Comparison of ENCODE assay signal across 36 cellular contexts in genomic region chr14:84877061-84877460, GRCh38.
"Had no signal": no experiment of that assay in that cellular context is flagged by ENCODE, and none has a peak within 500 bp of the region (broad histone marks: within the 10 kb centered on the region; RNA-seq: fewer than 3 reads in every experiment).

No MANE protein-coding gene starts in this region.

- H3K9me3 Mint-ChIP-seq: activated CD4-positive, alpha-beta T cell treated with anti-CD3 and anti-CD28 coated beads, Interleukin-2, amount 10 ng/mL, durations not matched to agents 24 days and 14 days had no signal

- H3K36me3 Mint-ChIP-seq: activated CD4-positive, alpha-beta memory T cell treated with anti-CD3 and anti-CD28 coated beads for 36 hours; activated CD8-positive, alpha-beta memory T cell treated with anti-CD3 and anti-CD28 coated beads, Interleukin-2, amount 10 ng/mL, durations not matched to agents 7 days and 5 days; activated naive CD4-positive, alpha-beta T cell treated with anti-CD3 and anti-CD28 coated beads, Interleukin-2, amount 10 ng/mL, durations not matched to agents 7 days and 5 days; activated naive CD4-positive, alpha-beta T cell treated with anti-CD3 and anti-CD28 coated beads, Interleukin-2, amount 50 U/mL, for 24 hours; activated naive CD8-positive, alpha-beta T cell; activated naive CD8-positive, alpha-beta T cell treated with anti-CD3 and anti-CD28 coated beads, Interleukin-2, amount 10 ng/mL, durations not matched to agents 7 days and 5 days; brain had no signal

- DNase-seq: activated B cell treated with CpG ODN at 0.5 μM for 24 hours; activated CD4-positive, alpha-beta memory T cell treated with anti-CD3 and anti-CD28 coated beads for 36 hours; activated CD4-positive, alpha-beta T cell treated with anti-CD3 and anti-CD28 coated beads for 4 hours; activated CD4-positive, alpha-beta T cell treated with anti-CD3 and anti-CD28 coated beads, Interleukin-2, amount 10 ng/mL, durations not matched to agents 24 days and 14 days; activated CD4-positive, alpha-beta T cell treated with anti-CD3 and anti-CD28 coated beads, Interleukin-2, amount 50 U/mL, for 1 hour; activated CD4-positive, alpha-beta T cell treated with anti-CD3 and anti-CD28 coated beads, Interleukin-2, amount 50 U/mL, for 4 hours; activated CD4-positive, CD25-positive, alpha-beta regulatory T cell treated with anti-CD3 and anti-CD28 coated beads, Interleukin-2, amount 50 U/mL, for 72 hours; activated CD8-positive, alpha-beta memory T cell treated with anti-CD3 and anti-CD28 coated beads for 24 hours; activated CD8-positive, alpha-beta memory T cell treated with anti-CD3 and anti-CD28 coated beads, Interleukin-2, amount 10 ng/mL, durations not matched to agents 7 days and 5 days; activated CD8-positive, alpha-beta memory T cell treated with anti-CD3 and anti-CD28 coated beads, Interleukin-2, amount 50 U/mL, for 48 hours; activated CD8-positive, alpha-beta T cell treated with anti-CD3 and anti-CD28 coated beads, Interleukin-2, amount 10 ng/mL, durations not matched to agents 7 days and 5 days; activated effector memory CD4-positive, alpha-beta T cell treated with Interleukin-2 at 50 U/mL for 16 hours; activated gamma-delta T cell; activated naive CD4-positive, alpha-beta T cell treated with anti-CD3 and anti-CD28 coated beads, Interleukin-2, amount 10 ng/mL, durations not matched to agents 7 days and 5 days; activated naive CD4-positive, alpha-beta T cell treated with Interleukin-2 at 50 U/mL for 16 hours; activated naive CD8-positive, alpha-beta T cell treated with anti-CD3 and anti-CD28 coated beads, Interleukin-2, amount 10 ng/mL, durations not matched to agents 7 days and 5 days; activated naive CD8-positive, alpha-beta T cell treated with anti-CD3 and anti-CD28 coated beads, Interleukin-2, amount 50 U/mL, for 24 hours; activated T-cell treated with anti-CD3 and anti-CD28 coated beads, Interleukin-2, amount 50 U/mL, for 24 hours; activated T-cell treated with anti-CD3 and anti-CD28 coated beads, Interleukin-2, amount 50 U/mL, for 48 hours; amygdala; anterior cingulate cortex; caudate nucleus; cerebellar nuclear complex; T-helper 1 cell; T-helper 2 cell; T-helper 9 cell had no signal

- H3K4me1 ChIP-seq: ascending aorta had no signal

- H3K27me3 ChIP-seq: ascending aorta, cardiac muscle cell had no signal

- H3K4me3 ChIP-seq: ascending aorta, cardiac muscle cell had no signal

- H3K27ac ChIP-seq: ascending aorta, cardiac muscle cell, VCaP had no signal

- H3K4me3 Mint-ChIP-seq: activated B cell treated with CpG ODN at 0.5 μM for 24 hours; activated CD4-positive, alpha-beta memory T cell treated with anti-CD3 and anti-CD28 coated beads for 36 hours; activated CD4-positive, alpha-beta T cell treated with anti-CD3 and anti-CD28 coated beads, Interleukin-2, amount 10 ng/mL, durations not matched to agents 24 days and 14 days; activated CD8-positive, alpha-beta memory T cell treated with anti-CD3 and anti-CD28 coated beads, Interleukin-2, amount 10 ng/mL, durations not matched to agents 7 days and 5 days; activated CD8-positive, alpha-beta T cell treated with anti-CD3 and anti-CD28 coated beads, Interleukin-2, amount 10 ng/mL, durations not matched to agents 7 days and 5 days; activated naive CD4-positive, alpha-beta T cell treated with anti-CD3 and anti-CD28 coated beads, Interleukin-2, amount 10 ng/mL, durations not matched to agents 7 days and 5 days; activated naive CD4-positive, alpha-beta T cell treated with anti-CD3 and anti-CD28 coated beads, Interleukin-2, amount 50 U/mL, for 24 hours; activated naive CD8-positive, alpha-beta T cell; activated naive CD8-positive, alpha-beta T cell treated with anti-CD3 and anti-CD28 coated beads, Interleukin-2, amount 10 ng/mL, durations not matched to agents 7 days and 5 days; activated naive CD8-positive, alpha-beta T cell treated with anti-CD3 and anti-CD28 coated beads, Interleukin-2, amount 50 U/mL, for 24 hours; activated T-cell treated with anti-CD3 and anti-CD28 coated beads, Interleukin-2, amount 50 U/mL, for 24 hours; brain; central memory CD8-positive, alpha-beta T cell; T-helper 1 cell treated with Interleukin-12 subunit alpha and Interleukin-12 subunit beta and Interleukin-4 antibody, amounts not matched to agents 30 μg/mL and 1 μg/mL, for 36 hours; T-helper 2 cell treated with Interferon-gamma antibody and Interleukin-4, amounts not matched to agents 5 μg/mL and 100 μg/mL, for 36 hours had no signal

- H3K27ac Mint-ChIP-seq: activated B cell treated with CpG ODN at 0.5 μM for 24 hours; activated CD4-positive, alpha-beta memory T cell treated with anti-CD3 and anti-CD28 coated beads for 36 hours; activated CD4-positive, alpha-beta T cell treated with anti-CD3 and anti-CD28 coated beads, Interleukin-2, amount 10 ng/mL, durations not matched to agents 24 days and 14 days; activated CD8-positive, alpha-beta memory T cell treated with anti-CD3 and anti-CD28 coated beads, Interleukin-2, amount 10 ng/mL, durations not matched to agents 7 days and 5 days; activated CD8-positive, alpha-beta T cell treated with anti-CD3 and anti-CD28 coated beads, Interleukin-2, amount 10 ng/mL, durations not matched to agents 7 days and 5 days; activated naive CD4-positive, alpha-beta T cell treated with anti-CD3 and anti-CD28 coated beads, Interleukin-2, amount 10 ng/mL, durations not matched to agents 7 days and 5 days; activated naive CD4-positive, alpha-beta T cell treated with anti-CD3 and anti-CD28 coated beads, Interleukin-2, amount 50 U/mL, for 24 hours; activated naive CD8-positive, alpha-beta T cell; activated naive CD8-positive, alpha-beta T cell treated with anti-CD3 and anti-CD28 coated beads, Interleukin-2, amount 10 ng/mL, durations not matched to agents 7 days and 5 days; activated naive CD8-positive, alpha-beta T cell treated with anti-CD3 and anti-CD28 coated beads, Interleukin-2, amount 50 U/mL, for 24 hours; activated T-cell treated with anti-CD3 and anti-CD28 coated beads, Interleukin-2, amount 50 U/mL, for 24 hours; activated T-helper 2 cell treated with anti-CD3 and anti-CD28 coated beads, Interferon-gamma antibody, Interleukin-2, Interleukin-4, amounts not matched to agents 10 μg/mL and 5 μg/mL and 100 μg/mL, durations not matched to agents 14 hours and 24 hours and 36 hours; brain; T-helper 1 cell treated with Interleukin-12 subunit alpha and Interleukin-12 subunit beta and Interleukin-4 antibody, amounts not matched to agents 30 μg/mL and 1 μg/mL, for 36 hours; T-helper 2 cell treated with Interferon-gamma antibody and Interleukin-4, amounts not matched to agents 5 μg/mL and 100 μg/mL, for 36 hours had no signal

- ATAC-seq: activated CD8-positive, alpha-beta memory T cell treated with anti-CD3 and anti-CD28 coated beads, Interleukin-2, amount 10 ng/mL, durations not matched to agents 7 days and 5 days; activated CD8-positive, alpha-beta T cell treated with anti-CD3 and anti-CD28 coated beads, Interleukin-2, amount 10 ng/mL, durations not matched to agents 7 days and 5 days; activated naive CD8-positive, alpha-beta T cell treated with anti-CD3 and anti-CD28 coated beads, Interleukin-2, amount 50 U/mL, for 24 hours had no signal

- H3K4me1 Mint-ChIP-seq: activated B cell treated with CpG ODN at 0.5 μM for 24 hours; activated CD4-positive, alpha-beta T cell treated with anti-CD3 and anti-CD28 coated beads, Interleukin-2, amount 10 ng/mL, durations not matched to agents 24 days and 14 days; activated CD8-positive, alpha-beta memory T cell treated with anti-CD3 and anti-CD28 coated beads, Interleukin-2, amount 10 ng/mL, durations not matched to agents 7 days and 5 days; activated naive CD4-positive, alpha-beta T cell treated with anti-CD3 and anti-CD28 coated beads, Interleukin-2, amount 10 ng/mL, durations not matched to agents 7 days and 5 days; activated naive CD4-positive, alpha-beta T cell treated with anti-CD3 and anti-CD28 coated beads, Interleukin-2, amount 50 U/mL, for 24 hours; activated naive CD8-positive, alpha-beta T cell treated with anti-CD3 and anti-CD28 coated beads, Interleukin-2, amount 10 ng/mL, durations not matched to agents 7 days and 5 days; activated naive CD8-positive, alpha-beta T cell treated with anti-CD3 and anti-CD28 coated beads, Interleukin-2, amount 50 U/mL, for 24 hours; central memory CD8-positive, alpha-beta T cell had no signal

- H3K27me3 Mint-ChIP-seq: activated B cell treated with CpG ODN at 0.5 μM for 24 hours; activated CD4-positive, alpha-beta memory T cell treated with anti-CD3 and anti-CD28 coated beads for 36 hours; activated CD4-positive, alpha-beta T cell treated with anti-CD3 and anti-CD28 coated beads, Interleukin-2, amount 10 ng/mL, durations not matched to agents 24 days and 14 days; activated CD8-positive, alpha-beta memory T cell treated with anti-CD3 and anti-CD28 coated beads, Interleukin-2, amount 10 ng/mL, durations not matched to agents 7 days and 5 days; activated naive CD4-positive, alpha-beta T cell treated with anti-CD3 and anti-CD28 coated beads, Interleukin-2, amount 10 ng/mL, durations not matched to agents 7 days and 5 days; activated naive CD4-positive, alpha-beta T cell treated with anti-CD3 and anti-CD28 coated beads, Interleukin-2, amount 50 U/mL, for 24 hours; activated naive CD8-positive, alpha-beta T cell; activated naive CD8-positive, alpha-beta T cell treated with anti-CD3 and anti-CD28 coated beads, Interleukin-2, amount 10 ng/mL, durations not matched to agents 7 days and 5 days; activated naive CD8-positive, alpha-beta T cell treated with anti-CD3 and anti-CD28 coated beads, Interleukin-2, amount 50 U/mL, for 24 hours; activated T-cell treated with anti-CD3 and anti-CD28 coated beads, Interleukin-2, amount 50 U/mL, for 24 hours; brain; central memory CD8-positive, alpha-beta T cell had no signal

- H3K36me3 ChIP-seq: ascending aorta, cardiac muscle cell had no signal
